ENCODE assay signal across 1 cellular context in the genomic region with DNA sequence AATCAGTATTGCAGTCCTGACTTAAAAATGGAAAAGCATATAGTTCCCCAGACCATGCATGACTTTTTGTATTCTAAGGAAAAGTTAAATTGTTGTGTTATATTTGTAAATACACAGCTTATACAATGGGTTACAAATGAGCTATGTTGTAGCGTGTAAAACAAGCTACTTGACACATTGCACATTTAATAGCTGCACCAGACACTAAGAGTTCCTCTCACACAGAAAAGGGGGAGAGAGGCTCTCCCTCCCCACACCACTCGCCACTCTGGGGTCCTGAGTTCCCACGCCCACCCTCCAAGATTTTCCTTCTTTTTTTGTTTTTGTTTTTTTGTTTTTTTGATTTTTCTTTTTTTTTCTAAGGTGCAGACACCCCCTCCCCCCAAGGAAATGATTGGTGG.
A peak's percentile ranks its signal among the peaks of the same experiment; 100 is the strongest.
TF ChIP-seq lines count a peak whose summit lies in the region.

No MANE protein-coding gene starts in this region.

TF ChIP-seq in K562, 482 proteins besides CTCF, POLR2A, EP300 and RAD21 (continued from another document):
- TF ChIP-seq ZNF609 (CRISPR knock-in tag; IDR thresholded peaks at IDR 0.05; ENCODE audit: borderline replicate concordance) (no peak), YY1 (IDR thresholded peaks at IDR 0.05; ENCODE audit: borderline replicate concordance in 1 of 3, control insufficient read depth in 1 of 3, extremely low read depth in 1 of 3, insufficient read depth in 3 of 3, insufficient read length in 1 of 3, insufficient replicate concordance in 2 of 3, low read depth in 1 of 3, low read length in 2 of 3) (no peak), RBFOX2 (IDR thresholded peaks at IDR 0.05; ENCODE audit: low read depth, low read length) (0 out of 2 replicates have a peak, but pooled peaks have one; percentile 0), PHTF2 (CRISPR knock-in tag; IDR thresholded peaks at IDR 0.05) (no peak), RBM22 (IDR thresholded peaks at IDR 0.05; ENCODE audit: low read depth, low read length, poor library complexity, severe bottlenecking) (no peak), ZNF354B (CRISPR knock-in tag; IDR thresholded peaks at IDR 0.05) (no peak), RFX5 (IDR thresholded peaks at IDR 0.05; ENCODE audit: low read depth, low read length) (no peak), JUNB (CRISPR knock-in tag; conservative IDR thresholded peaks at IDR 0.05) (no peak), ZNF23 (CRISPR knock-in tag; IDR thresholded peaks at IDR 0.05) (no peak), KDM2B (CRISPR knock-in tag; IDR thresholded peaks at IDR 0.05) (no peak), NFRKB (IDR thresholded peaks at IDR 0.05; ENCODE audit: low read depth) (no peak), HINFP (tag; conservative IDR thresholded peaks at IDR 0.05; ENCODE audit: low read depth) (no peak), ZNF318 (IDR thresholded peaks at IDR 0.05; ENCODE audit: borderline replicate concordance in 1 of 2, low read depth in 1 of 2) (no peak), ZNF324 (CRISPR knock-in tag; IDR thresholded peaks at IDR 0.05) (no peak), ZNF561 (CRISPR knock-in tag; conservative IDR thresholded peaks at IDR 0.05) (no peak), GABPB2 (CRISPR knock-in tag; conservative IDR thresholded peaks at IDR 0.05) (no peak), JUN (IDR thresholded peaks at IDR 0.05; ENCODE audit: borderline replicate concordance, low read depth, low read length) (no peak), JUN (CRISPR knock-in tag; IDR thresholded peaks at IDR 0.05; ENCODE audit: borderline replicate concordance) (no peak), HBP1 (CRISPR knock-in tag; IDR thresholded peaks at IDR 0.05) (peak; percentile 53; the same call in 1 of the 2 replicates), ZNF589 (CRISPR knock-in tag; IDR thresholded peaks at IDR 0.05; ENCODE audit: low read depth) (0 out of 2 replicates have a peak, but pooled peaks have one; percentile 31), ZNF212 (CRISPR knock-in tag; IDR thresholded peaks at IDR 0.05) (no peak)
- TF ChIP-seq, protein P1, sequence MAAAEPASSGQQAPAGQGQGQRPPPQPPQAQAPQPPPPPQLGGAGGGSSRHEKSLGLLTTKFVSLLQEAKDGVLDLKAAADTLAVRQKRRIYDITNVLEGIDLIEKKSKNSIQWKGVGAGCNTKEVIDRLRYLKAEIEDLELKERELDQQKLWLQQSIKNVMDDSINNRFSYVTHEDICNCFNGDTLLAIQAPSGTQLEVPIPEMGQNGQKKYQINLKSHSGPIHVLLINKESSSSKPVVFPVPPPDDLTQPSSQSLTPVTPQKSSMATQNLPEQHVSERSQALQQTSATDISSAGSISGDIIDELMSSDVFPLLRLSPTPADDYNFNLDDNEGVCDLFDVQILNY (CRISPR knock-in tag; IDR thresholded peaks at IDR 0.05): no peak
